Comparison of ENCODE assay signal across 1 cellular context in the genomic region with DNA sequence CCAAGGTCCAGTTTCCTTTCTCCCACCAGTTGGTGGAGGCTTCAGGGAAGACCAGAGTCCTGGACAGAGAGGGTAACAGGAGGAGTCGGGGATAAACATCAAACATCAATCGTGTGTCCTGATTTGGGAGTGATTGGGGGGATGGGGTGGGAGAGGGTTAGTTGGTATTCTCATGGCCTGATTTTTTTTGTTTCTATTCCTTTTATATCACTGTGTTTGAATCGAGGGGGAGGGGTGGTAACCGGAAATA.
TF ChIP-seq lines count a peak whose summit lies in the region.

No MANE protein-coding gene starts in this region.

TF ChIP-seq in H1, 55 proteins besides CTCF, POLR2A, EP300 and RAD21:
- TF ChIP-seq POLR2AphosphoS5 (IDR thresholded peaks at IDR 0.05; ENCODE audit: low read depth, low read length): 0 out of 2 replicates have a peak, but pooled peaks have one; percentile 4
- TF ChIP-seq SIN3A (conservative IDR thresholded peaks at IDR 0.05 in 1 of 2, IDR thresholded peaks at IDR 0.05 in 1 of 2; ENCODE audit: low read depth in 1 of 2, low read length in 2 of 2): no peak; a peak in 1 of 4 replicates
